11 cellular contexts compared by ENCODE assay signal in genomic region chr4:24730256-24731001, GRCh38.
DNase-seq lines count a peak whose midpoint lies in the region; ATAC-seq and TF ChIP-seq lines count a peak whose summit lies in the region.
"Had no signal": no experiment of that assay in that cellular context is flagged by ENCODE, and none has a peak within 500 bp of the region (broad histone marks: within the 10 kb centered on the region; RNA-seq: fewer than 3 reads in every experiment).

No MANE protein-coding gene starts in this region.

- DNase-seq in NCI-H2227 (lab: John Stamatoyannopoulos, UW; ENCODE audit: unreplicated experiment): peak; percentile 6
- DNase-seq in NCI-H2227 treated with DMSO at 0.1 percent for 48 hours (lab: John Stamatoyannopoulos, UW): no peak
- peak; percentile 17 for DNase-seq in dedifferentiated amniotic fluid mesenchymal stem cell (ENCODE audit: extremely low spot score)
- DNase-seq in mucosa of gallbladder (ENCODE audit: low spot score): peak; percentile 18
- DNase-seq in GM13976 (ENCODE audit: low spot score): no peak
- no peak for DNase-seq in AML-193 (lab: John Stamatoyannopoulos, UW)
- DNase-seq in CD8-positive, alpha-beta T cell: no peak
- no peak for DNase-seq in stimulated activated naive CD8-positive, alpha-beta T cell treated with anti-CD3 and anti-CD28 coated beads, Interleukin-15, Interleukin-2, amounts not matched to agents 100 U/mL and 50 U/mL, for 24 hours
- DNase-seq: activated T-cell treated with anti-CD3 and anti-CD28 coated beads, Interleukin-2, amount 50 U/mL, for 72 hours; islet precursor cell had no signal

- H3K4me1 ChIP-seq in CD8-positive, alpha-beta T cell (ENCODE audit: insufficient read depth, low read length): no peaks in the 10 kb centered on the region

- POLR2A ChIA-PET in CD8-positive, alpha-beta T cell (lab: Charles Lee): no interaction called here

- H3K27ac Mint-ChIP-seq in CD8-positive, alpha-beta T cell: no peak overlapping the region
- H3K27ac Mint-ChIP-seq: activated T-cell treated with anti-CD3 and anti-CD28 coated beads, Interleukin-2, amount 50 U/mL, for 72 hours had no signal

- no peak overlapping the region for H3K4me3 Mint-ChIP-seq in CD8-positive, alpha-beta T cell
- H3K4me3 Mint-ChIP-seq: activated T-cell treated with anti-CD3 and anti-CD28 coated beads, Interleukin-2, amount 50 U/mL, for 72 hours had no signal

- H3K27me3 Mint-ChIP-seq in CD8-positive, alpha-beta T cell (ENCODE audit: low read depth): peaks cover 9% of the 10 kb centered on the region

- in situ Hi-C loops in GM13976 (cut with MboI; ENCODE audit: low sequenced_read_pairs, unreplicated experiment): no loop called here

- H3K27ac ChIP-seq in CD8-positive, alpha-beta T cell (ENCODE audit: low read depth, low read length): no peak overlapping the region

- H3K9me3 ChIP-seq in CD8-positive, alpha-beta T cell (ENCODE audit: low read length): no peaks in the 10 kb centered on the region

- no peaks in the 10 kb centered on the region for H3K36me3 ChIP-seq in CD8-positive, alpha-beta T cell (ENCODE audit: insufficient read depth, low read length)

- no peaks in the 10 kb centered on the region for H3K36me3 Mint-ChIP-seq in CD8-positive, alpha-beta T cell

- no peaks in the 10 kb centered on the region for H3K4me1 Mint-ChIP-seq in CD8-positive, alpha-beta T cell (ENCODE audit: low read depth)

- intact Hi-C loops in CD8-positive, alpha-beta T cell (cut with DNase I, micrococcal nuclease): no loop called here

- TF ChIP-seq CTCF in GM13976 (IDR thresholded peaks at IDR 0.05; ENCODE audit: borderline replicate concordance, control extremely low read depth, extremely low read depth, insufficient read depth, missing control alignments): no peak
- no peak for TF ChIP-seq CTCF in CD8-positive, alpha-beta T cell (IDR thresholded peaks at IDR 0.05)

- no peak overlapping the region for H3K4me3 ChIP-seq in CD8-positive, alpha-beta T cell (ENCODE audit: low read depth, low read length)
- H3K4me3 ChIP-seq: K562 had no signal

- no peaks in the 10 kb centered on the region for H3K9me3 Mint-ChIP-seq in CD8-positive, alpha-beta T cell

- CTCF ChIA-PET in CD8-positive, alpha-beta T cell (lab: Charles Lee): no interaction called here

- no peaks in the 10 kb centered on the region for H3K27me3 ChIP-seq in CD8-positive, alpha-beta T cell (ENCODE audit: insufficient read depth, low read length)

- ATAC-seq in CD8-positive, alpha-beta T cell: no peak
- no peak for ATAC-seq in stimulated activated naive CD8-positive, alpha-beta T cell treated with anti-CD3 and anti-CD28 coated beads, Interleukin-15, Interleukin-2, amounts not matched to agents 100 U/mL and 50 U/mL, for 24 hours
- ATAC-seq: activated T-cell treated with anti-CD3 and anti-CD28 coated beads, Interleukin-2, amount 50 U/mL, for 72 hours; K562 had no signal

Comparison
In these comparisons a context has a peak if more than half of its experiments do, and no peak if none do; other contexts are left out.
1. DNase-seq: peak in NCI-H2227 (single experiment), dedifferentiated amniotic fluid mesenchymal stem cell (single experiment) and mucosa of gallbladder (single experiment); none in NCI-H2227 treated with DMSO at 0.1 percent for 48 hours (single experiment), GM13976 (single experiment), AML-193 (0 of 2), CD8-positive, alpha-beta T cell (0 of 7) and stimulated activated naive CD8-positive, alpha-beta T cell treated with anti-CD3 and anti-CD28 coated beads, Interleukin-15, Interleukin-2, amounts not matched to agents 100 U/mL and 50 U/mL, for 24 hours (single experiment).